ENCODE assay signal across 1 cellular context in genomic region chr18:74497778-74498177, GRCh38.
TF ChIP-seq lines count a peak whose summit lies in the region.

No MANE protein-coding gene starts in this region.

TF ChIP-seq in A549, 52 proteins besides CTCF, POLR2A, EP300 and RAD21:
- TF ChIP-seq, protein P1, sequence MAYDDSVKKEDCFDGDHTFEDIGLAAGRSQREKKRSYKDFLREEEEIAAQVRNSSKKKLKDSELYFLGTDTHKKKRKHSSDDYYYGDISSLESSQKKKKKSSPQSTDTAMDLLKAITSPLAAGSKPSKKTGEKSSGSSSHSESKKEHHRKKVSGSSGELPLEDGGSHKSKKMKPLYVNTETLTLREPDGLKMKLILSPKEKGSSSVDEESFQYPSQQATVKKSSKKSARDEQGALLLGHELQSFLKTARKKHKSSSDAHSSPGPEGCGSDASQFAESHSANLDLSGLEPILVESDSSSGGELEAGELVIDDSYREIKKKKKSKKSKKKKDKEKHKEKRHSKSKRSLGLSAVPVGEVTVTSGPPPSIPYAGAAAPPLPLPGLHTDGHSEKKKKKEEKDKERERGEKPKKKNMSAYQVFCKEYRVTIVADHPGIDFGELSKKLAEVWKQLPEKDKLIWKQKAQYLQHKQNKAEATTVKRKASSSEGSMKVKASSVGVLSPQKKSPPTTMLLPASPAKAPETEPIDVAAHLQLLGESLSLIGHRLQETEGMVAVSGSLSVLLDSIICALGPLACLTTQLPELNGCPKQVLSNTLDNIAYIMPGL (CRISPR knock-in tag; IDR thresholded peaks at IDR 0.05; ENCODE audit: borderline replicate concordance), result no peak
- TF ChIP-seq HOXB13 (CRISPR knock-in tag; IDR thresholded peaks at IDR 0.05; ENCODE audit: low read depth), result no peak
- TF ChIP-seq CHD4 (IDR thresholded peaks at IDR 0.05; ENCODE audit: borderline replicate concordance), result no peak
- no peak for TF ChIP-seq NFE2L2 (conservative IDR thresholded peaks at IDR 0.05; ENCODE audit: low read length)
- no peak for TF ChIP-seq JUNB (IDR thresholded peaks at IDR 0.05)
- TF ChIP-seq HES2 (IDR thresholded peaks at IDR 0.05), result no peak
- no peak for TF ChIP-seq NR3C1 (IDR thresholded peaks at IDR 0.05)
- no peak for TF ChIP-seq KDM1A (IDR thresholded peaks at IDR 0.05; ENCODE audit: low read depth)
- TF ChIP-seq ELK1 (IDR thresholded peaks at IDR 0.05; ENCODE audit: low read depth, low read length), result no peak
- TF ChIP-seq ZSCAN20 (CRISPR knock-in tag; IDR thresholded peaks at IDR 0.05), result no peak
- no peak for TF ChIP-seq TFCP2L1 (CRISPR knock-in tag; IDR thresholded peaks at IDR 0.05)
- TF ChIP-seq MAZ (IDR thresholded peaks at IDR 0.05; ENCODE audit: borderline replicate concordance, low read depth, low read length), result no peak
- no peak for TF ChIP-seq MYC (IDR thresholded peaks at IDR 0.05; ENCODE audit: borderline replicate concordance, low read length)
- no peak for TF ChIP-seq RARB (CRISPR knock-in tag; IDR thresholded peaks at IDR 0.05)
- TF ChIP-seq HDAC2 (IDR thresholded peaks at IDR 0.05), result no peak
- no peak for TF ChIP-seq EHF (CRISPR knock-in tag; IDR thresholded peaks at IDR 0.05)
- TF ChIP-seq HEYL (CRISPR knock-in tag; IDR thresholded peaks at IDR 0.05), result no peak
- TF ChIP-seq ZFP36 (IDR thresholded peaks at IDR 0.05; ENCODE audit: borderline replicate concordance, partially characterized antibody), result no peak
- TF ChIP-seq, protein P2, sequence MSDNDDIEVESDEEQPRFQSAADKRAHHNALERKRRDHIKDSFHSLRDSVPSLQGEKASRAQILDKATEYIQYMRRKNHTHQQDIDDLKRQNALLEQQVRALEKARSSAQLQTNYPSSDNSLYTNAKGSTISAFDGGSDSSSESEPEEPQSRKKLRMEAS (IDR thresholded peaks at IDR 0.05), result no peak
- TF ChIP-seq CHD2 (IDR thresholded peaks at IDR 0.05; ENCODE audit: low read length, partially characterized antibody), result no peak
